ENCODE assay signal across 29 cellular contexts in the genomic region with DNA sequence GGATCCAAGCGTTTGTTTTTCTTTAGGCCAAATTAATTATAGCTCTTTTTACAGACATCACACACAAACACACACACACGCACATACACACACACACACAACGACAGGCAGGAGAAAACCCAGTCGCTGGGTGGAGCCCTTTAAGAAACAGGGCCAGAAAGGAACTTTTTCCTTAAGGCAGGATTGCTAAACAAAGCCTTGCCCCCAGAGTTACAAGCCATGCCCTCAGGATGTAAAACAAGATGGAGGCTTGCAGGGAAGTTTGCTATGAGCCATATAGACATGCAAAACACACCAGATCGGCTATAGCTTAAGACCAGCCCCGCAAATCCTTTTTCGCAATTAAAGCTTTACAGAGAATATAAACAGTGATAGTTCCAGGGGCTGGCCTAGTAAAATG. TPM values are rescaled to one million over a fixed set of nuclear protein-coding genes. Genes with fewer than 3 reads are reported as not detected.
"Had no signal": no experiment of that assay in that cellular context is flagged by ENCODE, and none has a peak within 500 bp of the region (broad histone marks: within the 10 kb centered on the region; RNA-seq: fewer than 3 reads in every experiment).

No MANE protein-coding gene starts in this region.

- H3K4me1 Mint-ChIP-seq: activated CD8-positive, alpha-beta memory T cell treated with anti-CD3 and anti-CD28 coated beads, Interleukin-2, amount 10 ng/mL, durations not matched to agents 7 days and 5 days; activated naive CD8-positive, alpha-beta T cell treated with anti-CD3 and anti-CD28 coated beads, Interleukin-2, amount 50 U/mL, for 24 hours had no signal

- DNase-seq: activated CD4-positive, alpha-beta T cell treated with anti-CD3 and anti-CD28 coated beads for 48 hours; activated CD4-positive, alpha-beta T cell treated with anti-CD3 and anti-CD28 coated beads, Interleukin-2, amount 50 U/mL, for 4 hours; activated CD4-positive, CD25-positive, alpha-beta regulatory T cell treated with anti-CD3 and anti-CD28 coated beads, Interleukin-2, amount 50 U/mL, for 72 hours; activated CD8-positive, alpha-beta memory T cell treated with anti-CD3 and anti-CD28 coated beads, Interleukin-2, amount 10 ng/mL, durations not matched to agents 7 days and 5 days; activated effector memory CD4-positive, alpha-beta T cell treated with anti-CD3 and anti-CD28 coated beads, Interleukin-2, amount 50 U/mL, for 16 hours; activated naive CD4-positive, alpha-beta T cell treated with Interleukin-2 at 50 U/mL for 16 hours; activated naive CD8-positive, alpha-beta T cell treated with anti-CD3 and anti-CD28 coated beads, Interleukin-2, amount 50 U/mL, for 24 hours; activated T-cell treated with anti-CD3 and anti-CD28 coated beads, Interleukin-2, amount 50 U/mL, for 4 hours; amniotic stem cell; body of pancreas; central memory CD4-positive, alpha-beta T cell; KBM-7; NCI-H1092; NCI-H1417; NCI-H1930; NCI-H345; NCI-H510A; NCI-H526 treated with DMSO at 0.1 percent for 48 hours; PC-3; SHP77; SW 1271 had no signal

- H3K27ac ChIP-seq: ascending aorta, body of pancreas, SJSA1 had no signal

- H3K9me3 ChIP-seq: ascending aorta, SJSA1 had no signal

- H3K4me3 ChIP-seq: ascending aorta, body of pancreas, SJSA1 had no signal

- H3K36me3 ChIP-seq: ascending aorta, SJSA1 had no signal

- H3K27ac Mint-ChIP-seq: activated CD8-positive, alpha-beta memory T cell treated with anti-CD3 and anti-CD28 coated beads, Interleukin-2, amount 10 ng/mL, durations not matched to agents 7 days and 5 days; activated naive CD4-positive, alpha-beta T cell treated with anti-CD3 and anti-CD28 coated beads, Interleukin-2, amount 50 U/mL, for 72 hours; activated naive CD8-positive, alpha-beta T cell treated with anti-CD3 and anti-CD28 coated beads, Interleukin-2, amount 50 U/mL, for 24 hours; T-helper 1 cell treated with Interleukin-12 subunit alpha and Interleukin-12 subunit beta and Interleukin-4 antibody, amounts not matched to agents 30 μg/mL and 1 μg/mL, for 36 hours had no signal

- FAIRE-seq: bronchial epithelial cell, RCC 7860 had no signal

- H3K4me3 Mint-ChIP-seq: activated CD8-positive, alpha-beta memory T cell treated with anti-CD3 and anti-CD28 coated beads, Interleukin-2, amount 10 ng/mL, durations not matched to agents 7 days and 5 days; activated naive CD8-positive, alpha-beta T cell treated with anti-CD3 and anti-CD28 coated beads, Interleukin-2, amount 50 U/mL, for 24 hours; activated T-cell treated with anti-CD3 and anti-CD28 coated beads, Interleukin-2, amount 50 U/mL, for 4 hours; T-helper 1 cell treated with Interleukin-12 subunit alpha and Interleukin-12 subunit beta and Interleukin-4 antibody, amounts not matched to agents 30 μg/mL and 1 μg/mL, for 36 hours had no signal

- H3K4me1 ChIP-seq: ascending aorta, body of pancreas, SJSA1 had no signal

- H3K27me3 ChIP-seq: ascending aorta, body of pancreas had no signal

RNA-seq across cellular contexts. Expression of gene IQCF2, which starts 16.3 kb away (rescaled TPM):
- total RNA-seq: activated CD8-positive, alpha-beta memory T cell treated with anti-CD3 and anti-CD28 coated beads, Interleukin-2, amount 10 ng/mL, durations not matched to agents 7 days and 5 days; activated naive CD4-positive, alpha-beta T cell treated with anti-CD3 and anti-CD28 coated beads, Interleukin-2, amount 50 U/mL, for 72 hours; activated T-cell treated with anti-CD3 and anti-CD28 coated beads, Interleukin-2, amount 50 U/mL, for 4 hours; ascending aorta; body of pancreas; bronchial epithelial cell; LHCN-M2; M059J; PC-3; SJSA1 had no signal

RNA-seq across cellular contexts. Expression of gene IQCF5, which starts 30.3 kb away (rescaled TPM):
- total RNA-seq: activated CD8-positive, alpha-beta memory T cell treated with anti-CD3 and anti-CD28 coated beads, Interleukin-2, amount 10 ng/mL, durations not matched to agents 7 days and 5 days; activated naive CD4-positive, alpha-beta T cell treated with anti-CD3 and anti-CD28 coated beads, Interleukin-2, amount 50 U/mL, for 72 hours; activated T-cell treated with anti-CD3 and anti-CD28 coated beads, Interleukin-2, amount 50 U/mL, for 4 hours; ascending aorta; body of pancreas; LHCN-M2; M059J; PC-3; SJSA1 had no signal

RNA-seq across cellular contexts. Expression of gene IQCF1, which starts 58.0 kb away (rescaled TPM):
- total RNA-seq: activated CD8-positive, alpha-beta memory T cell treated with anti-CD3 and anti-CD28 coated beads, Interleukin-2, amount 10 ng/mL, durations not matched to agents 7 days and 5 days; activated naive CD4-positive, alpha-beta T cell treated with anti-CD3 and anti-CD28 coated beads, Interleukin-2, amount 50 U/mL, for 72 hours; activated T-cell treated with anti-CD3 and anti-CD28 coated beads, Interleukin-2, amount 50 U/mL, for 4 hours; ascending aorta; body of pancreas; bronchial epithelial cell; LHCN-M2; M059J; SJSA1 had no signal
